ENCODE assay signal across 22 cellular contexts in the genomic region with DNA sequence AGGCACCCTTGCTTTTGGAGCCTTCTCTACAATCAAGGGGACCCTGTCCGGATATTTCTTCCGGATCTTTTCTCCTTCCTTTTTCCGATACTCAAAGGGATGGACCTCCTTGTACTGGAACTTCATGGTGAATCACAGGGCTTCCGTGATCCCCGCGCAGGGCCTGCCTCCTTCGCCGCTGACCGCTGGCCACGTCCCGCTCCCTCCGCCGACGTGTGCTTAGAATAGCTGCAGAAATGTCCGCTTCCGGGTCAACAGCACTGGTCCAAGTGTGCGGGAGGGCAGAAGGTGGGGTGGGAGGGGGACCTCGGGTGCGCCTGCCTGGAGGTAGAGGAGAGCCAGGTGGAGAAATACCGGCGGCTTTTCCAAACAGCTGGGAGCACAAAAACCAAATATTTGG. TPM values are rescaled to one million over a fixed set of nuclear protein-coding genes. Genes with fewer than 3 reads are reported as not detected.
DNase-seq lines count a peak whose midpoint lies in the region; ATAC-seq, FAIRE-seq and TF ChIP-seq lines count a peak whose summit lies in the region.
"Had no signal": no experiment of that assay in that cellular context is flagged by ENCODE, and none has a peak within 500 bp of the region (broad histone marks: within the 10 kb centered on the region; RNA-seq: fewer than 3 reads in every experiment).

No MANE protein-coding gene starts in this region.

- 69% methylated on average over 21 of the region's 21 CpGs for WGBS in HepG2 (ENCODE audit: low lambda C conversion rate)
- 89% methylated on average over 20 of the region's 21 CpGs for WGBS in right lobe of liver (ENCODE audit: insufficient coverage, low coverage, low lambda C conversion rate, missing lambda C conversion rate)
- WGBS in mammary epithelial cell (ENCODE audit: low coverage, missing lambda C conversion rate): 100% methylated on average over 6 of the region's 21 CpGs
- WGBS in testis, 2 donors: 60 to 75% methylated on average over 15 to 21 of the region's 21 CpGs

- CTCF ChIA-PET in HepG2 (lab: Yijun Ruan, JAX; ENCODE audit: low intra/inter-chr PET ratio, low total read pairs) (no interaction called here), mammary epithelial cell (lab: Charles Lee; ENCODE audit: low non-redundant PET) (no interaction called here)

- H3K27me3 ChIP-seq in HepG2 (ENCODE audit: control insufficient read depth in 1 of 2, insufficient read depth in 2 of 2, low read length in 2 of 2) (peaks cover 1 to 14% of the 10 kb centered on the region in 2 experiments; a peak in 2 of 5 replicates), right lobe of liver (no peaks in the 10 kb centered on the region), mammary epithelial cell (ENCODE audit: insufficient read depth, low read length) (no peaks in the 10 kb centered on the region), testis (no peaks in the 10 kb centered on the region), uterus (no peaks in the 10 kb centered on the region)
- H3K27me3 ChIP-seq: BLaER1 had no signal

- TF ChIP-seq CTCF in HepG2 (CRISPR knock-in tag; IDR thresholded peaks at IDR 0.05) (no peak), right lobe of liver (IDR thresholded peaks at IDR 0.05) (no peak), mammary epithelial cell (conservative IDR thresholded peaks at IDR 0.05 in 1 of 2, IDR thresholded peaks at IDR 0.05 in 1 of 2; ENCODE audit: extremely low read depth in 1 of 2, insufficient read depth in 1 of 2, low read depth in 1 of 2, low read length in 2 of 2) (no peak), testis (IDR thresholded peaks at IDR 0.05) (no peak), uterus (IDR thresholded peaks at IDR 0.05) (no peak)

- H3K4me1 ChIP-seq in HepG2 (ENCODE audit: insufficient read depth, low read length) (0 out of 2 replicates have a peak, but pooled peaks cover 6% of the 10 kb centered on the region), right lobe of liver (no peaks in the 10 kb centered on the region), mammary epithelial cell (ENCODE audit: insufficient read depth, low read length) (peaks cover 23% of the 10 kb centered on the region), testis (no peaks in the 10 kb centered on the region), uterus (no peaks in the 10 kb centered on the region)

- no peak for TF ChIP-seq EP300 in HepG2 (IDR thresholded peaks at IDR 0.05; ENCODE audit: low read depth in 2 of 2, low read length in 2 of 2)
- no peak for TF ChIP-seq EP300 in HepG2 (CRISPR knock-in tag; IDR thresholded peaks at IDR 0.05; ENCODE audit: borderline replicate concordance)

- H3K4me3 ChIP-seq in HepG2 (replicated peaks in 1 of 3; ENCODE audit: insufficient read depth in 1 of 3, low read depth in 2 of 3, low read length in 3 of 3) (no peak overlapping the region), right lobe of liver (no peak overlapping the region), mammary epithelial cell (replicated peaks in 1 of 3; ENCODE audit: insufficient read depth in 1 of 3, low read depth in 2 of 3, low read length in 3 of 3) (no peak overlapping the region), testis (peak overlapping the region in 1 of 2 donors; percentile 34), uterus (no peak overlapping the region)
- H3K4me3 ChIP-seq: BLaER1, GM23248 had no signal

- dilution Hi-C loops in mammary epithelial cell (cut with HindIII; ENCODE audit: low sequenced_read_pairs): no loop called here

- no peaks in the 10 kb centered on the region for H3K36me3 ChIP-seq in HepG2 (replicated peaks in 1 of 2; ENCODE audit: control insufficient read depth in 1 of 2, insufficient read depth in 2 of 2, low read length in 2 of 2)
- H3K36me3 ChIP-seq in right lobe of liver: no peaks in the 10 kb centered on the region
- no peaks in the 10 kb centered on the region for H3K36me3 ChIP-seq in mammary epithelial cell (ENCODE audit: insufficient read depth, low read length)
- H3K36me3 ChIP-seq in testis (ENCODE audit: low read depth, missing control alignments): no peaks in the 10 kb centered on the region
- H3K36me3 ChIP-seq in uterus: no peaks in the 10 kb centered on the region
- H3K36me3 ChIP-seq: BLaER1 had no signal

- DNase-seq in HepG2 (ENCODE audit: low spot score) (no peak), right lobe of liver (no peak), mammary epithelial cell (no peak), testis (peak; percentile 27), uterus (no peak)
- DNase-seq: Caco-2; CD4-positive, CD25-positive, alpha-beta regulatory T cell; CD8-positive, alpha-beta T cell; DMS153; DND-41; GM23248; H7; HCEC 1CT had no signal

- H3K27ac ChIP-seq in HepG2 (ENCODE audit: extremely low read length, insufficient read depth, low read length) (no peak overlapping the region), right lobe of liver (no peak overlapping the region), mammary epithelial cell (ENCODE audit: insufficient read depth, low read depth, low read length) (no peak overlapping the region), testis (no peak overlapping the region), uterus (no peak overlapping the region)
- H3K27ac ChIP-seq: 22Rv1, BLaER1, C4-2B, GM23248 had no signal

- H3K4me2 ChIP-seq in HepG2 (ENCODE audit: low read depth, low read length): no peak overlapping the region
- no peak overlapping the region for H3K4me2 ChIP-seq in mammary epithelial cell (ENCODE audit: insufficient read depth, low read depth, low read length)
- H3K4me2 ChIP-seq: BLaER1 had no signal

- no peak for FAIRE-seq in HepG2 (lab: Jason Lieb, UNC)
- FAIRE-seq: A204.1, G401.6, GM12892, GM19239, H1 had no signal

- TF ChIP-seq POLR2A in HepG2 (IDR thresholded peaks at IDR 0.05; ENCODE audit: insufficient read depth in 1 of 2, low read depth in 2 of 2, low read length in 2 of 2) (no peak), right lobe of liver (IDR thresholded peaks at IDR 0.05) (no peak), testis (IDR thresholded peaks at IDR 0.05) (no peak), uterus (IDR thresholded peaks at IDR 0.05) (no peak)

- H3K9me3 ChIP-seq in HepG2 (ENCODE audit: low read length) (no peaks in the 10 kb centered on the region), right lobe of liver (no peaks in the 10 kb centered on the region), mammary epithelial cell (replicated peaks; ENCODE audit: insufficient read depth, low read length) (no peaks in the 10 kb centered on the region), testis (no peaks in the 10 kb centered on the region), uterus (no peaks in the 10 kb centered on the region)
- H3K9me3 ChIP-seq: BLaER1, Caco-2 had no signal

- H2AFZ ChIP-seq in HepG2 (ENCODE audit: low read length) (no peak overlapping the region), mammary epithelial cell (ENCODE audit: low read depth, low read length) (peak overlapping the region; percentile 91)
- H2AFZ ChIP-seq: GM23248 had no signal

- TF ChIP-seq RAD21 in HepG2 (CRISPR knock-in tag; IDR thresholded peaks at IDR 0.05): no peak

- no peaks in the 10 kb centered on the region for H4K20me1 ChIP-seq in HepG2 (ENCODE audit: insufficient read depth, low read length)
- no peaks in the 10 kb centered on the region for H4K20me1 ChIP-seq in mammary epithelial cell (ENCODE audit: insufficient read depth, low read length)
- H4K20me1 ChIP-seq: BLaER1 had no signal

- BruUV-seq in HepG2 (replicated peaks; lab: Mats Ljungman, UMichigan) (no TSS peak), mammary epithelial cell (replicated peaks; lab: Mats Ljungman, UMichigan) (no TSS peak)

- intact Hi-C loops in HepG2 (cut with micrococcal nuclease; ENCODE audit: unreplicated experiment): no loop called here
- intact Hi-C loops in right lobe of liver (cut with DNase I): no loop called here
- intact Hi-C loops in mammary epithelial cell (cut with micrococcal nuclease): no loop called here
- intact Hi-C loops in testis (cut with DNase I; ENCODE audit: low total_unique reads): no loop called here
- intact Hi-C loops in uterus (cut with DNase I; ENCODE audit: low total_unique reads): no loop called here

- ATAC-seq in HepG2 (no peak), right lobe of liver (no peak), GM18868 (IDR thresholded peaks at IDR 0.05; ENCODE audit: unreplicated experiment) (no peak)
- ATAC-seq: CD8-positive, alpha-beta T cell had no signal

- in situ Hi-C loops in HepG2 (cut with HindIII; ENCODE audit: extremely low pct_ligation_motif_present, low pct_unique_long_range_greater_than_20kb) (no loop called here), mammary epithelial cell (cut with MboI; ENCODE audit: low sequenced_read_pairs in 2 of 2) (no loop called here)

- H3K9ac ChIP-seq in HepG2 (ENCODE audit: insufficient read depth, low read depth, low read length): no peak overlapping the region
- no peak overlapping the region for H3K9ac ChIP-seq in mammary epithelial cell (ENCODE audit: insufficient read depth, low read length)
- H3K9ac ChIP-seq: BLaER1, GM23248 had no signal

- H3K79me2 ChIP-seq in HepG2 (ENCODE audit: insufficient read depth, low read length) (no peaks in the 10 kb centered on the region), mammary epithelial cell (ENCODE audit: insufficient read depth, low read length) (peaks cover 2% of the 10 kb centered on the region)

- POLR2A ChIA-PET in HepG2 (lab: Yijun Ruan, JAX): no interaction called here

RNA-seq across cellular contexts. Expression of a gene that starts 3.0 kb away (rescaled TPM):
- 0.98 and 1.4 TPM in 2 replicates for total RNA-seq in HepG2 (2016; rRNA removed; fragmentation: Illumina TruSeq; extraction: Trizol)
- 0.09 and 1.2 TPM in 2 replicates for total RNA-seq in HepG2 (2016; cell fraction: cytosol; rRNA removed; fragmentation: Illumina TruSeq; extraction: Trizol; ENCODE audit: low read depth)
- 0.89 and 1.7 TPM in 2 replicates for total RNA-seq in HepG2 (2016; cell fraction: insoluble cytoplasmic fraction; rRNA removed; fragmentation: Illumina TruSeq; extraction: Trizol)
- 0.69 and 1.3 TPM in 2 replicates for total RNA-seq in HepG2 (2016; cell fraction: membrane; rRNA removed; fragmentation: Illumina TruSeq; extraction: Trizol)
- total RNA-seq in HepG2 (2016; cell fraction: nucleus; rRNA removed; fragmentation: Illumina TruSeq; extraction: Trizol): 0.78 and 1.6 TPM in 2 replicates
- 0.59 and 0.61 TPM in 2 replicates for polyA plus RNA-seq in HepG2 (2011; rRNA removed)
- 0.31 and 0.60 TPM in 2 replicates for polyA plus RNA-seq in HepG2 (2011; cell fraction: cytosol; rRNA removed)
- 0.40 and 0.78 TPM in 2 replicates for polyA plus RNA-seq in HepG2 (2011; cell fraction: nucleus; rRNA removed)
- 0.52 and 0.92 TPM in 2 replicates for polyA plus RNA-seq in HepG2 (2012)
- 1.0 and 1.1 TPM in 2 replicates for polyA plus RNA-seq in HepG2 (2016; cell fraction: cytosol; fragmentation: Illumina TruSeq; extraction: Trizol; ENCODE audit: low read depth)
- polyA plus RNA-seq in HepG2 (2016; cell fraction: insoluble cytoplasmic fraction; fragmentation: Illumina TruSeq; extraction: Trizol; ENCODE audit: low read depth): 0.79 and 1.3 TPM in 2 replicates
- polyA plus RNA-seq in HepG2 (2016; cell fraction: membrane; fragmentation: Illumina TruSeq; extraction: Trizol; ENCODE audit: low read depth): 0.52 and 0.56 TPM in 2 replicates
- polyA plus RNA-seq in HepG2 (2016; cell fraction: nucleus; fragmentation: Illumina TruSeq; extraction: Trizol; ENCODE audit: insufficient read depth, low read depth): 1.7 and 3.0 TPM in 2 replicates
- polyA minus RNA-seq in HepG2 (2011; rRNA and poly(A)+ RNA removed; ENCODE audit: low replicate concordance): 0.54 and 2.1 TPM in 2 replicates
- polyA minus RNA-seq in HepG2 (2011; cell fraction: cytosol; rRNA and poly(A)+ RNA removed): 0.18 and 0.59 TPM in 2 replicates
- polyA minus RNA-seq in HepG2 (2011; cell fraction: nucleus; rRNA and poly(A)+ RNA removed): 1.9 and 5.0 TPM in 2 replicates
- total RNA-seq in right lobe of liver: 1 to 10 TPM; 1.2 to 2.5 (median 1.7) TPM
- total RNA-seq in mammary epithelial cell: 1 to 10 TPM; 5.7 to 6.0 TPM
- polyA plus RNA-seq in mammary epithelial cell: 2.2 TPM
- 2.8 TPM for polyA minus RNA-seq in mammary epithelial cell
- 1 to 10 TPM; 2.5 to 8.7 TPM for total RNA-seq in testis
- 5.6 TPM for polyA plus RNA-seq in testis (ENCODE audit: insufficient read depth, low read depth, low replicate concordance)
- total RNA-seq in uterus: 1 to 10 TPM in 3 of 4 donors, under 1 TPM in 1; 0.51 to 5.5 (median 3.8) TPM
- total RNA-seq: CD4-positive, CD25-positive, alpha-beta regulatory T cell had no signal
- polyA plus RNA-seq: CD4-positive, CD25-positive, alpha-beta regulatory T cell had no signal

RNA-seq across cellular contexts. Expression of a gene that starts 39.0 kb away (rescaled TPM):
- total RNA-seq in HepG2 (2016; rRNA removed; fragmentation: Illumina TruSeq; extraction: Trizol) (25.9 and 37.9 TPM in 2 replicates), right lobe of liver (10 to 100 TPM; 12.2 to 43.7 (median 26.3) TPM), mammary epithelial cell (100 to 1,000 TPM; 247 to 272 TPM), testis (100 to 1,000 TPM in 1 of 2 donors, 10 to 100 TPM in 1; 86.9 to 102 TPM), uterus (100 to 1,000 TPM; 195 to 777 (median 290) TPM)
- 7.0 and 10.3 TPM in 2 replicates for total RNA-seq in HepG2 (2016; cell fraction: cytosol; rRNA removed; fragmentation: Illumina TruSeq; extraction: Trizol; ENCODE audit: low read depth)
- total RNA-seq in HepG2 (2016; cell fraction: insoluble cytoplasmic fraction; rRNA removed; fragmentation: Illumina TruSeq; extraction: Trizol): 24.2 and 39.8 TPM in 2 replicates
- 4.9 and 6.0 TPM in 2 replicates for total RNA-seq in HepG2 (2016; cell fraction: membrane; rRNA removed; fragmentation: Illumina TruSeq; extraction: Trizol)
- total RNA-seq in HepG2 (2016; cell fraction: nucleus; rRNA removed; fragmentation: Illumina TruSeq; extraction: Trizol): 45.8 and 61.3 TPM in 2 replicates
- polyA plus RNA-seq in HepG2 (2011; rRNA removed) (22.5 and 29.5 TPM in 2 replicates), mammary epithelial cell (131 TPM), testis (ENCODE audit: insufficient read depth, low read depth, low replicate concordance) (44.4 TPM)
- polyA plus RNA-seq in HepG2 (2011; cell fraction: cytosol; rRNA removed): 6.9 and 8.8 TPM in 2 replicates
- polyA plus RNA-seq in HepG2 (2011; cell fraction: nucleus; rRNA removed): 43.0 and 44.1 TPM in 2 replicates
- 19.9 and 21.7 TPM in 2 replicates for polyA plus RNA-seq in HepG2 (2012)
- 0.76 and 1.4 TPM in 2 replicates for polyA plus RNA-seq in HepG2 (2016; cell fraction: cytosol; fragmentation: Illumina TruSeq; extraction: Trizol; ENCODE audit: low read depth)
- 26.8 and 29.0 TPM in 2 replicates for polyA plus RNA-seq in HepG2 (2016; cell fraction: insoluble cytoplasmic fraction; fragmentation: Illumina TruSeq; extraction: Trizol; ENCODE audit: low read depth)
- polyA plus RNA-seq in HepG2 (2016; cell fraction: membrane; fragmentation: Illumina TruSeq; extraction: Trizol; ENCODE audit: low read depth): 2.5 and 4.1 TPM in 2 replicates
- 58.6 and 63.1 TPM in 2 replicates for polyA plus RNA-seq in HepG2 (2016; cell fraction: nucleus; fragmentation: Illumina TruSeq; extraction: Trizol; ENCODE audit: insufficient read depth, low read depth)
- polyA minus RNA-seq in HepG2 (2011; rRNA and poly(A)+ RNA removed; ENCODE audit: low replicate concordance): 43.9 and 274 TPM in 2 replicates
- 20.6 and 26.9 TPM in 2 replicates for polyA minus RNA-seq in HepG2 (2011; cell fraction: cytosol; rRNA and poly(A)+ RNA removed)
- 216 and 230 TPM in 2 replicates for polyA minus RNA-seq in HepG2 (2011; cell fraction: nucleus; rRNA and poly(A)+ RNA removed)
- 618 TPM for polyA minus RNA-seq in mammary epithelial cell
